Comparison of ENCODE assay signal across 1 cellular context in the genomic region with DNA sequence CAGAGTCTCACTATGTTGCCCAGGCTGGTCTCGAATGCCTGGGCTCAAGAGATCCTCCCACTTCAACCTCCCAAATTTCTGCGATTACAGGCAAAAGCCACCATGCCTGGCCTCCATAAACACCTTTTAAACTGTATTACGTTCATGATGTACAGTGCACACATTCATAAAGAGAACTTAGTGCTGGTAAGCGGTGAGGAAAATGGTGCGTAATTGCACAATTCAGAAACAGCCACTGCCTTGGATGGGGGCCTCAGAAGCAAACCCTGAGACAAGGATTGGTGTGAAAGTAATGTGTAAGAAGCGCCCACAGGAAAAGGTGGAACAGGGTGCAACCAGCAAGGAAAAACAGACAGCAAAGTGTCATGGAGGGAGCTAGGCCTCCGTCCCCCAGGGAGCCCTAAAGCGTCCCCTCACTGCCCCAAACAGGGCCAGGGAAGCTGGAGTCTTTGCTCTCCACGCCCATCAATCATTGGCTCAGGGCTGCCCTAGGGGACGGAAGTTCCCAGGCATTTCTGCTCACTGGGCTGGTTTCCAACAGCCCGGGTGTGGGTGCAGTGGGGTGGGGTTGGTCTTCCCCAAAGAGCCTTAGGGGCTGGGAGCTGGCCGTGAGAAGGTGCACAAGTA.
A peak's percentile ranks its signal among the peaks of the same experiment; 100 is the strongest.
TF ChIP-seq lines count a peak whose summit lies in the region.

No MANE protein-coding gene starts in this region.

TF ChIP-seq in K562, 482 proteins besides CTCF, POLR2A, EP300 and RAD21 (continued from another document and continues in another):
- TF ChIP-seq, protein P1, sequence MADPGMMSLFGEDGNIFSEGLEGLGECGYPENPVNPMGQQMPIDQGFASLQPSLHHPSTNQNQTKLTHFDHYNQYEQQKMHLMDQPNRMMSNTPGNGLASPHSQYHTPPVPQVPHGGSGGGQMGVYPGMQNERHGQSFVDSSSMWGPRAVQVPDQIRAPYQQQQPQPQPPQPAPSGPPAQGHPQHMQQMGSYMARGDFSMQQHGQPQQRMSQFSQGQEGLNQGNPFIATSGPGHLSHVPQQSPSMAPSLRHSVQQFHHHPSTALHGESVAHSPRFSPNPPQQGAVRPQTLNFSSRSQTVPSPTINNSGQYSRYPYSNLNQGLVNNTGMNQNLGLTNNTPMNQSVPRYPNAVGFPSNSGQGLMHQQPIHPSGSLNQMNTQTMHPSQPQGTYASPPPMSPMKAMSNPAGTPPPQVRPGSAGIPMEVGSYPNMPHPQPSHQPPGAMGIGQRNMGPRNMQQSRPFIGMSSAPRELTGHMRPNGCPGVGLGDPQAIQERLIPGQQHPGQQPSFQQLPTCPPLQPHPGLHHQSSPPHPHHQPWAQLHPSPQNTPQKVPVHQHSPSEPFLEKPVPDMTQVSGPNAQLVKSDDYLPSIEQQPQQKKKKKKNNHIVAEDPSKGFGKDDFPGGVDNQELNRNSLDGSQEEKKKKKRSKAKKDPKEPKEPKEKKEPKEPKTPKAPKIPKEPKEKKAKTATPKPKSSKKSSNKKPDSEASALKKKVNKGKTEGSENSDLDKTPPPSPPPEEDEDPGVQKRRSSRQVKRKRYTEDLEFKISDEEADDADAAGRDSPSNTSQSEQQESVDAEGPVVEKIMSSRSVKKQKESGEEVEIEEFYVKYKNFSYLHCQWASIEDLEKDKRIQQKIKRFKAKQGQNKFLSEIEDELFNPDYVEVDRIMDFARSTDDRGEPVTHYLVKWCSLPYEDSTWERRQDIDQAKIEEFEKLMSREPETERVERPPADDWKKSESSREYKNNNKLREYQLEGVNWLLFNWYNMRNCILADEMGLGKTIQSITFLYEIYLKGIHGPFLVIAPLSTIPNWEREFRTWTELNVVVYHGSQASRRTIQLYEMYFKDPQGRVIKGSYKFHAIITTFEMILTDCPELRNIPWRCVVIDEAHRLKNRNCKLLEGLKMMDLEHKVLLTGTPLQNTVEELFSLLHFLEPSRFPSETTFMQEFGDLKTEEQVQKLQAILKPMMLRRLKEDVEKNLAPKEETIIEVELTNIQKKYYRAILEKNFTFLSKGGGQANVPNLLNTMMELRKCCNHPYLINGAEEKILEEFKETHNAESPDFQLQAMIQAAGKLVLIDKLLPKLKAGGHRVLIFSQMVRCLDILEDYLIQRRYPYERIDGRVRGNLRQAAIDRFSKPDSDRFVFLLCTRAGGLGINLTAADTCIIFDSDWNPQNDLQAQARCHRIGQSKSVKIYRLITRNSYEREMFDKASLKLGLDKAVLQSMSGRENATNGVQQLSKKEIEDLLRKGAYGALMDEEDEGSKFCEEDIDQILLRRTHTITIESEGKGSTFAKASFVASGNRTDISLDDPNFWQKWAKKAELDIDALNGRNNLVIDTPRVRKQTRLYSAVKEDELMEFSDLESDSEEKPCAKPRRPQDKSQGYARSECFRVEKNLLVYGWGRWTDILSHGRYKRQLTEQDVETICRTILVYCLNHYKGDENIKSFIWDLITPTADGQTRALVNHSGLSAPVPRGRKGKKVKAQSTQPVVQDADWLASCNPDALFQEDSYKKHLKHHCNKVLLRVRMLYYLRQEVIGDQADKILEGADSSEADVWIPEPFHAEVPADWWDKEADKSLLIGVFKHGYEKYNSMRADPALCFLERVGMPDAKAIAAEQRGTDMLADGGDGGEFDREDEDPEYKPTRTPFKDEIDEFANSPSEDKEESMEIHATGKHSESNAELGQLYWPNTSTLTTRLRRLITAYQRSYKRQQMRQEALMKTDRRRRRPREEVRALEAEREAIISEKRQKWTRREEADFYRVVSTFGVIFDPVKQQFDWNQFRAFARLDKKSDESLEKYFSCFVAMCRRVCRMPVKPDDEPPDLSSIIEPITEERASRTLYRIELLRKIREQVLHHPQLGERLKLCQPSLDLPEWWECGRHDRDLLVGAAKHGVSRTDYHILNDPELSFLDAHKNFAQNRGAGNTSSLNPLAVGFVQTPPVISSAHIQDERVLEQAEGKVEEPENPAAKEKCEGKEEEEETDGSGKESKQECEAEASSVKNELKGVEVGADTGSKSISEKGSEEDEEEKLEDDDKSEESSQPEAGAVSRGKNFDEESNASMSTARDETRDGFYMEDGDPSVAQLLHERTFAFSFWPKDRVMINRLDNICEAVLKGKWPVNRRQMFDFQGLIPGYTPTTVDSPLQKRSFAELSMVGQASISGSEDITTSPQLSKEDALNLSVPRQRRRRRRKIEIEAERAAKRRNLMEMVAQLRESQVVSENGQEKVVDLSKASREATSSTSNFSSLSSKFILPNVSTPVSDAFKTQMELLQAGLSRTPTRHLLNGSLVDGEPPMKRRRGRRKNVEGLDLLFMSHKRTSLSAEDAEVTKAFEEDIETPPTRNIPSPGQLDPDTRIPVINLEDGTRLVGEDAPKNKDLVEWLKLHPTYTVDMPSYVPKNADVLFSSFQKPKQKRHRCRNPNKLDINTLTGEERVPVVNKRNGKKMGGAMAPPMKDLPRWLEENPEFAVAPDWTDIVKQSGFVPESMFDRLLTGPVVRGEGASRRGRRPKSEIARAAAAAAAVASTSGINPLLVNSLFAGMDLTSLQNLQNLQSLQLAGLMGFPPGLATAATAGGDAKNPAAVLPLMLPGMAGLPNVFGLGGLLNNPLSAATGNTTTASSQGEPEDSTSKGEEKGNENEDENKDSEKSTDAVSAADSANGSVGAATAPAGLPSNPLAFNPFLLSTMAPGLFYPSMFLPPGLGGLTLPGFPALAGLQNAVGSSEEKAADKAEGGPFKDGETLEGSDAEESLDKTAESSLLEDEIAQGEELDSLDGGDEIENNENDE (IDR thresholded peaks at IDR 0.05; ENCODE audit: low read depth, low read length): no peak
- TF ChIP-seq MEIS2 (IDR thresholded peaks at IDR 0.05; ENCODE audit: partially characterized antibody): peak; percentile 92
- 0 out of 4 replicates have a peak, but pooled peaks of 1 of the 2 experiments have one; percentile 13 for TF ChIP-seq RCOR1 (IDR thresholded peaks at IDR 0.05; ENCODE audit: borderline replicate concordance in 1 of 2, low read depth in 2 of 2, low read length in 2 of 2)
- no peak for TF ChIP-seq TRIM28 (IDR thresholded peaks at IDR 0.05)
- no peak for TF ChIP-seq ZSCAN29 (IDR thresholded peaks at IDR 0.05)
- TF ChIP-seq TCF7L2 (IDR thresholded peaks at IDR 0.05; ENCODE audit: low read depth, low read length): no peak
- TF ChIP-seq MYC (IDR thresholded peaks at IDR 0.05; ENCODE audit: low read depth, low read length): no peak
- no peak for TF ChIP-seq MYC (CRISPR knock-in tag; IDR thresholded peaks at IDR 0.05; ENCODE audit: borderline replicate concordance, low read depth)
- TF ChIP-seq PHF8 (IDR thresholded peaks at IDR 0.05; ENCODE audit: borderline replicate concordance, low read length): no peak; the same call in 1 of the 2 replicates
- TF ChIP-seq ZNF347 (CRISPR knock-in tag; IDR thresholded peaks at IDR 0.05; ENCODE audit: low read depth): no peak
- TF ChIP-seq HCFC1 (IDR thresholded peaks at IDR 0.05; ENCODE audit: low read depth, low read length): peak; percentile 16; the same call in 1 of the 2 replicates
- no peak for TF ChIP-seq JUNB (CRISPR knock-in tag; conservative IDR thresholded peaks at IDR 0.05)
- no peak for TF ChIP-seq PRMT5 (CRISPR knock-in tag; IDR thresholded peaks at IDR 0.05)
- no peak for TF ChIP-seq ZNF174 (CRISPR knock-in tag; IDR thresholded peaks at IDR 0.05)
- TF ChIP-seq ZNF583 (CRISPR knock-in tag; IDR thresholded peaks at IDR 0.05): peak; percentile 84; the same call in 1 of the 2 replicates
- TF ChIP-seq NKRF (IDR thresholded peaks at IDR 0.05; ENCODE audit: borderline replicate concordance): no peak
- no peak for TF ChIP-seq HEY1 (CRISPR knock-in tag; IDR thresholded peaks at IDR 0.05; ENCODE audit: borderline replicate concordance)
- TF ChIP-seq RBM34 (IDR thresholded peaks at IDR 0.05; ENCODE audit: borderline replicate concordance, insufficient read depth, low read length): no peak
- TF ChIP-seq U2AF2 (optimal IDR thresholded peaks at IDR 0.05; ENCODE audit: low read depth, low read length): no peak
- TF ChIP-seq SRSF9 (IDR thresholded peaks at IDR 0.05; ENCODE audit: borderline replicate concordance, low read depth, low read length): no peak
- peak; percentile 23; the same call in 1 of the 2 replicates for TF ChIP-seq CTBP1 (IDR thresholded peaks at IDR 0.05; ENCODE audit: borderline replicate concordance)
- TF ChIP-seq SMAD3 (CRISPR knock-in tag; conservative IDR thresholded peaks at IDR 0.05): no peak
- TF ChIP-seq STAT6 (CRISPR knock-in tag; IDR thresholded peaks at IDR 0.05): peak; percentile 54; the same call in 1 of the 2 replicates
- no peak for TF ChIP-seq SFPQ (IDR thresholded peaks at IDR 0.05; ENCODE audit: low read depth, low read length)
- TF ChIP-seq CREB3 (tag; conservative IDR thresholded peaks at IDR 0.05; ENCODE audit: low read depth): 0 out of 2 replicates have a peak, but pooled peaks have one; percentile 16
- 0 out of 2 replicates have a peak, but pooled peaks have one; percentile 72 for TF ChIP-seq ERF (CRISPR knock-in tag; IDR thresholded peaks at IDR 0.05)
- TF ChIP-seq ZNF41 (CRISPR knock-in tag; conservative IDR thresholded peaks at IDR 0.05): no peak
- no peak for TF ChIP-seq MCM2 (IDR thresholded peaks at IDR 0.05; ENCODE audit: low read depth)
- peak; percentile 38; the same call in 1 of the 2 replicates for TF ChIP-seq MTA3 (IDR thresholded peaks at IDR 0.05; ENCODE audit: borderline replicate concordance)
- peak; percentile 43; the same call in 1 of the 2 replicates for TF ChIP-seq GABPA (tag; conservative IDR thresholded peaks at IDR 0.05; ENCODE audit: low read depth)
- TF ChIP-seq SAP30 (IDR thresholded peaks at IDR 0.05; ENCODE audit: borderline replicate concordance, insufficient read depth, low read depth, low read length, poor library complexity, severe bottlenecking): no peak
- no peak for TF ChIP-seq ZNF121 (CRISPR knock-in tag; conservative IDR thresholded peaks at IDR 0.05)
- no peak for TF ChIP-seq CLOCK (CRISPR knock-in tag; IDR thresholded peaks at IDR 0.05; ENCODE audit: borderline replicate concordance)
- TF ChIP-seq CEBPB (tag; IDR thresholded peaks at IDR 0.05): peak; percentile 86
- no peak for TF ChIP-seq KLF16 (IDR thresholded peaks at IDR 0.05)
